ENCODE assay signal across 8 cellular contexts in the genomic region with DNA sequence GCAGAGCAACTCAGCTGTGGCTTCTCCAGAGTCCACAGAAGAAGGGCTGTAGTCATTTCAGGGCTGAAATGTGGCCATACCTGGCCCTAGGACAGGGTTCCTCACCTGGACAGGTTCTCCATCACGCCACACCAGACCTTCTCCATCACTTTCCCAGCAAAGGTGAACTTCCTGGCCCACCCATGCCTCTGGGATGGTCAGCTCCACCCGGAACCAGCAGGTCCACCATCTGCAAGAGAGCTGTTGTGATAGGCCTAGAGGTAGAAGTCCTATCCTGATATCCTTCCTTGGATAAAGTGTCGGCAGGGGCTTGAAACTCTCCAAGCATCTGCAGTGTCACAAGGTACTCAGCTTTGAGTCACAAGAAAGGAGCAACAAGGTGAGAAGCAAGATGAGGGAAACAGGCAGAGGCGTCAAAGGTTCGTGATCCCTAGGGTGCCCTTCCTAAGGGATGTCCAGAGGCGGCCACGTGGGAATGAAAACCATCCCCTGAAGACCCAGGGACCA. TPM values are rescaled to one million over a fixed set of nuclear protein-coding genes. Genes with fewer than 3 reads are reported as not detected.
DNase-seq lines count a peak whose midpoint lies in the region; ATAC-seq and TF ChIP-seq lines count a peak whose summit lies in the region.

No MANE protein-coding gene starts in this region.

- H3K4me1 Mint-ChIP-seq in naive thymus-derived CD4-positive, alpha-beta T cell: peaks cover 8 to 28% (median 24%) of the 10 kb centered on the region in 7 donors

- peak overlapping the region; percentile 92 to 96 for H3K9ac ChIP-seq in colonic mucosa (ENCODE audit: low read depth in 2 of 2, low read length in 2 of 2)

- peak overlapping the region; percentile 75 to 94 (median 91) for H3K4me3 Mint-ChIP-seq in naive thymus-derived CD4-positive, alpha-beta T cell

- H3K27me3 ChIP-seq in colonic mucosa: no peaks in the 10 kb centered on the region
- no peaks in the 10 kb centered on the region for H3K27me3 ChIP-seq in naive thymus-derived CD4-positive, alpha-beta T cell (ENCODE audit: control insufficient read depth in 2 of 2, insufficient read depth in 2 of 2, low read length in 2 of 2)

- peaks cover 0 to 12% (median 4%) of the 10 kb centered on the region in 5 donors for H3K36me3 Mint-ChIP-seq in naive thymus-derived CD4-positive, alpha-beta T cell

- POLR2A ChIA-PET in naive thymus-derived CD4-positive, alpha-beta T cell (lab: Charles Lee): interaction anchor here (0.7 to 6.3 kb wide), 30 partner anchors 8 to 827 kb away, joined by 3 to 133 read pairs (median 4); a partner anchor contains a TSS

- peak overlapping the region; percentile 65 to 97 (median 92) for H3K27ac Mint-ChIP-seq in naive thymus-derived CD4-positive, alpha-beta T cell

- intact Hi-C loops in colonic mucosa (cut with DNase I): loop anchor here (5.0 to 10.0 kb wide), 3 partner anchors 80 to 315 kb away; a partner anchor contains a TSS
- intact Hi-C loops in naive thymus-derived CD4-positive, alpha-beta T cell (cut with micrococcal nuclease): loop anchor here (1.0 to 10.0 kb wide), 4 partner anchors 15 to 316 kb away; a partner anchor contains a TSS

- H3K4me1 ChIP-seq in colonic mucosa: peaks cover 11% of the 10 kb centered on the region
- peaks cover 11 to 15% of the 10 kb centered on the region in 2 donors for H3K4me1 ChIP-seq in naive thymus-derived CD4-positive, alpha-beta T cell (ENCODE audit: control insufficient read depth in 2 of 2, insufficient read depth in 2 of 2, low read length in 2 of 2)

- no peak for TF ChIP-seq CTCF in AG09309 (IDR thresholded peaks at IDR 0.05; ENCODE audit: control insufficient read depth, insufficient read depth, low read depth, low read length, missing control alignments)
- no peak for TF ChIP-seq CTCF in colonic mucosa (IDR thresholded peaks at IDR 0.05)

- DNase-seq in AG09309 (ENCODE audit: low read depth) (no peak), colonic mucosa (no peak), NCI-H524 (lab: John Stamatoyannopoulos, UW) (no peak), NCI-H510A treated with DMSO at 0.1 percent for 48 hours (lab: John Stamatoyannopoulos, UW) (no peak), G401 (ENCODE audit: low spot score) (no peak)
- no peak for DNase-seq in Jurkat, Clone E6-1 (ENCODE audit: low read depth, low spot score)
- no peak for DNase-seq in naive thymus-derived CD4-positive, alpha-beta T cell

- H3K4me3 ChIP-seq in AG09309 (ENCODE audit: control insufficient read depth, low read depth, low read length) (peak overlapping the region; percentile 69), colonic mucosa (peak overlapping the region; percentile 77)
- H3K4me3 ChIP-seq in Jurkat, Clone E6-1 (ENCODE audit: low read length): peak overlapping the region; percentile 81
- peak overlapping the region; percentile 75 for H3K4me3 ChIP-seq in naive thymus-derived CD4-positive, alpha-beta T cell (ENCODE audit: low read length)

- CTCF ChIA-PET in naive thymus-derived CD4-positive, alpha-beta T cell (lab: Charles Lee): interaction anchor here (0.5 to 3.6 kb wide), 24 partner anchors 11 to 338 kb away, joined by 3 to 57 read pairs (median 5); a partner anchor contains a TSS

- H3K9me3 ChIP-seq in colonic mucosa: no peaks in the 10 kb centered on the region
- no peaks in the 10 kb centered on the region for H3K9me3 ChIP-seq in naive thymus-derived CD4-positive, alpha-beta T cell (ENCODE audit: control insufficient read depth in 2 of 3, low read length in 3 of 3)

- no peaks in the 10 kb centered on the region for H3K27me3 Mint-ChIP-seq in naive thymus-derived CD4-positive, alpha-beta T cell

- H3K27ac ChIP-seq in colonic mucosa: peak overlapping the region; percentile 97
- H3K27ac ChIP-seq in naive thymus-derived CD4-positive, alpha-beta T cell (ENCODE audit: low read depth, low read length): peak overlapping the region; percentile 93

- H3K9me3 Mint-ChIP-seq in naive thymus-derived CD4-positive, alpha-beta T cell: peaks cover 0 to 2% (median 0%) of the 10 kb centered on the region in 11 donors

- peaks cover 11% of the 10 kb centered on the region for H3K36me3 ChIP-seq in colonic mucosa
- H3K36me3 ChIP-seq in naive thymus-derived CD4-positive, alpha-beta T cell (ENCODE audit: control insufficient read depth in 2 of 3, insufficient read depth in 3 of 3, low read length in 3 of 3): peaks cover 12 to 64% (median 21%) of the 10 kb centered on the region in 3 experiments

- in situ Hi-C loops in G401 (cut with HindIII; ENCODE audit: low sequenced_read_pairs): no loop called here

- ATAC-seq in naive thymus-derived CD4-positive, alpha-beta T cell: no peak
- no peak for ATAC-seq in HG03469 (IDR thresholded peaks at IDR 0.05; ENCODE audit: unreplicated experiment)

RNA-seq across cellular contexts. Expression of a gene that starts 0.9 kb away (rescaled TPM):
- 102 TPM for polyA plus RNA-seq in Jurkat, Clone E6-1 (2012; ENCODE audit: insufficient read depth, insufficient read length)
- total RNA-seq in colonic mucosa: 100 to 1,000 TPM; 115 to 176 TPM
- 100 to 1,000 TPM; 298 to 557 (median 451) TPM for total RNA-seq in naive thymus-derived CD4-positive, alpha-beta T cell
- 10 to 100 TPM; 26.7 to 44.9 TPM for polyA plus RNA-seq in naive thymus-derived CD4-positive, alpha-beta T cell
- 59.1 and 69.2 TPM in 2 replicates for total RNA-seq in G401 (2014; rRNA removed; shearing (Covaris generic))

RNA-seq across cellular contexts. Expression of a gene that starts 20.6 kb away (rescaled TPM):
- polyA plus RNA-seq in Jurkat, Clone E6-1 (2012; ENCODE audit: insufficient read depth, insufficient read length): 10.7 TPM
- total RNA-seq in colonic mucosa: 10 to 100 TPM; 34.1 to 39.6 TPM
- total RNA-seq in naive thymus-derived CD4-positive, alpha-beta T cell: 10 to 100 TPM in 4 of 5 experiments, 1 to 10 TPM in 1; 8.9 to 49.9 (median 18.5) TPM
- polyA plus RNA-seq in naive thymus-derived CD4-positive, alpha-beta T cell: 1 to 10 TPM; 1.7 to 3.1 TPM
- 2.3 and 9.1 TPM in 2 replicates for total RNA-seq in G401 (2014; rRNA removed; shearing (Covaris generic))

RNA-seq across cellular contexts. Expression of a gene that starts 31.6 kb away (rescaled TPM):
- 154 TPM for polyA plus RNA-seq in Jurkat, Clone E6-1 (2012; ENCODE audit: insufficient read depth, insufficient read length)
- 100 to 1,000 TPM in 1 of 2 donors, 10 to 100 TPM in 1; 69.8 to 127 TPM for total RNA-seq in colonic mucosa
- total RNA-seq in naive thymus-derived CD4-positive, alpha-beta T cell: 10 to 100 TPM; 23.4 to 84.2 (median 26.3) TPM
- 10 to 100 TPM; 30.2 to 37.5 TPM for polyA plus RNA-seq in naive thymus-derived CD4-positive, alpha-beta T cell
- 199 and 243 TPM in 2 replicates for total RNA-seq in G401 (2014; rRNA removed; shearing (Covaris generic))
